ENCODE assay signal across 16 cellular contexts in genomic region chr16:77992381-77992780, GRCh38. TPM values are rescaled to one million over a fixed set of nuclear protein-coding genes. Genes with fewer than 3 reads are reported as not detected.
"Had no signal": no experiment of that assay in that cellular context is flagged by ENCODE, and none has a peak within 500 bp of the region (broad histone marks: within the 10 kb centered on the region; RNA-seq: fewer than 3 reads in every experiment).

No MANE protein-coding gene starts in this region.

RNA-seq across cellular contexts. Expression of gene CLEC3A, which starts 30.0 kb away (rescaled TPM):
- total RNA-seq: epithelial cell of proximal tubule; esophagus squamous epithelium; kidney epithelial cell; left colon; left ventricle myocardium superior; lung; mesenteric fat pad; mucosa of descending colon; naive thymus-derived CD8-positive, alpha-beta T cell; osteocyte; pulmonary artery endothelial cell; sciatic nerve; skeletal muscle tissue; subcutaneous adipose tissue; transverse colon had no signal
- polyA plus RNA-seq: lung; naive thymus-derived CD8-positive, alpha-beta T cell; neural cell had no signal
